Comparison of ENCODE assay signal across 7 cellular contexts in genomic region chr22:41401781-41402648, GRCh38. TPM values are rescaled to one million over a fixed set of nuclear protein-coding genes. Genes with fewer than 3 reads are reported as not detected.
A peak's percentile ranks its signal among the peaks of the same experiment; 100 is the strongest.
DNase-seq lines count a peak whose midpoint lies in the region; ATAC-seq and TF ChIP-seq lines count a peak whose summit lies in the region.

No MANE protein-coding gene starts in this region.

- no peak overlapping the region for H3K4me3 ChIP-seq in Jurkat, Clone E6-1 (ENCODE audit: low read length)
- H3K4me3 ChIP-seq in thyroid gland (replicated peaks in 1 of 3) (no peak overlapping the region), HAP-1 (no peak overlapping the region)

- no peaks in the 10 kb centered on the region for H3K27me3 ChIP-seq in thyroid gland
- no peaks in the 10 kb centered on the region for H3K27me3 ChIP-seq in HAP-1 (ENCODE audit: low read depth)

- intact Hi-C loops in thyroid gland (cut with DNase I), result loop anchor here (2.0 to 5.0 kb wide), 2 partner anchors 71 to 115 kb away; no protein-coding TSS in a partner anchor

- H3K4me1 ChIP-seq in thyroid gland (peaks cover 18 to 19% of the 10 kb centered on the region in 2 donors), HAP-1 (no peaks in the 10 kb centered on the region)

- CTCF ChIA-PET in activated CD4-positive, alpha-beta memory T cell treated with anti-CD3 and anti-CD28 coated beads, Interleukin-2, amount 10 ng/mL, durations not matched to agents 7 days and 5 days (lab: Charles Lee), result interaction anchor here (0.6 to 4.5 kb wide), 14 partner anchors 10 to 538 kb away, joined by 3 to 78 read pairs (median 10); partner anchors contain the start of genes ACO2, PHF5A and TOB2

- peaks cover 10% of the 10 kb centered on the region for H3K4me1 Mint-ChIP-seq in activated CD4-positive, alpha-beta memory T cell treated with anti-CD3 and anti-CD28 coated beads, Interleukin-2, amount 10 ng/mL, durations not matched to agents 7 days and 5 days

- ATAC-seq in HG03280 (IDR thresholded peaks at IDR 0.05; ENCODE audit: unreplicated experiment), result no peak

- no peaks in the 10 kb centered on the region for H3K9me3 Mint-ChIP-seq in activated CD4-positive, alpha-beta memory T cell treated with anti-CD3 and anti-CD28 coated beads, Interleukin-2, amount 10 ng/mL, durations not matched to agents 7 days and 5 days

- 37 to 43% methylated on average over 10 to 16 of the region's 16 CpGs for WGBS in thyroid gland, 2 donors

- TF ChIP-seq CTCF in thyroid gland (IDR thresholded peaks at IDR 0.05), result peak in 1 of 6 experiments; percentile 7

- no peak overlapping the region for H3K27ac Mint-ChIP-seq in activated CD4-positive, alpha-beta memory T cell treated with anti-CD3 and anti-CD28 coated beads, Interleukin-2, amount 10 ng/mL, durations not matched to agents 7 days and 5 days

- DNase-seq in Jurkat, Clone E6-1 (ENCODE audit: low read depth, low spot score), result peak; percentile 44
- peak in 50 of 51 donors; percentile 32 to 93 (median 78) for DNase-seq in hypothalamus (lab: John Stamatoyannopoulos, UW)
- DNase-seq in thyroid gland, result peak; percentile 97
- no peak for DNase-seq in HAP-1 (ENCODE audit: low spot score in 2 of 2)
- no peak for DNase-seq in activated CD4-positive, alpha-beta memory T cell treated with anti-CD3 and anti-CD28 coated beads, Interleukin-2, amount 10 ng/mL, durations not matched to agents 7 days and 5 days

- POLR2A ChIA-PET in activated CD4-positive, alpha-beta memory T cell treated with anti-CD3 and anti-CD28 coated beads, Interleukin-2, amount 10 ng/mL, durations not matched to agents 7 days and 5 days (lab: Charles Lee), result interaction anchor here (1.0 to 3.0 kb wide), 9 partner anchors 20 to 188 kb away, joined by 3 to 24 read pairs (median 4); partner anchors contain the start of genes ACO2, PHF5A, PMM1 and RANGAP1

- peak in 1 of 2 donors; percentile 51 for TF ChIP-seq POLR2A in thyroid gland (IDR thresholded peaks at IDR 0.05)

- H3K36me3 ChIP-seq in thyroid gland (peaks cover 9 to 13% of the 10 kb centered on the region in 2 donors), HAP-1 (replicated peaks) (no peaks in the 10 kb centered on the region)

- no peaks in the 10 kb centered on the region for H3K36me3 Mint-ChIP-seq in activated CD4-positive, alpha-beta memory T cell treated with anti-CD3 and anti-CD28 coated beads, Interleukin-2, amount 10 ng/mL, durations not matched to agents 7 days and 5 days (ENCODE audit: low read depth)

- in situ Hi-C loops in HAP-1 (cut with MboI; ENCODE audit: low sequenced_read_pairs), result loop anchor here (5.0 kb wide), 1 partner anchor 115 kb away; no protein-coding TSS in a partner anchor

- no peak overlapping the region for H3K4me3 Mint-ChIP-seq in activated CD4-positive, alpha-beta memory T cell treated with anti-CD3 and anti-CD28 coated beads, Interleukin-2, amount 10 ng/mL, durations not matched to agents 7 days and 5 days

- H3K9me3 ChIP-seq in thyroid gland, result no peaks in the 10 kb centered on the region
- H3K9me3 ChIP-seq in HAP-1, result no peaks in the 10 kb centered on the region

- H3K27ac ChIP-seq in angular gyrus (ENCODE audit: low read depth, low read length), result peak overlapping the region; percentile 96
- peak overlapping the region; percentile 77 to 84 (median 79) for H3K27ac ChIP-seq in thyroid gland

- H3K27me3 Mint-ChIP-seq in activated CD4-positive, alpha-beta memory T cell treated with anti-CD3 and anti-CD28 coated beads, Interleukin-2, amount 10 ng/mL, durations not matched to agents 7 days and 5 days, result no peaks in the 10 kb centered on the region

RNA-seq across cellular contexts. Expression of gene TEF, which starts 20.3 kb away (rescaled TPM):
- polyA plus RNA-seq in Jurkat, Clone E6-1 (2012; ENCODE audit: insufficient read depth, insufficient read length), result 6.2 TPM
- 10 to 100 TPM; 15.9 to 41.1 (median 22.9) TPM for total RNA-seq in thyroid gland
- total RNA-seq in activated CD4-positive, alpha-beta memory T cell treated with anti-CD3 and anti-CD28 coated beads, Interleukin-2, amount 10 ng/mL, durations not matched to agents 7 days and 5 days, result 1 to 10 TPM; 2.3 to 3.3 TPM

RNA-seq across cellular contexts. Expression of gene TOB2, which starts 44.6 kb away (rescaled TPM):
- 9.1 TPM for polyA plus RNA-seq in Jurkat, Clone E6-1 (2012; ENCODE audit: insufficient read depth, insufficient read length)
- total RNA-seq in thyroid gland, result 100 to 1,000 TPM in 3 of 4 donors, 10 to 100 TPM in 1; 66.5 to 130 (median 115) TPM
- 10 to 100 TPM; 38.7 to 41.2 TPM for total RNA-seq in activated CD4-positive, alpha-beta memory T cell treated with anti-CD3 and anti-CD28 coated beads, Interleukin-2, amount 10 ng/mL, durations not matched to agents 7 days and 5 days

Comparison
In these comparisons a context has a peak if more than half of its experiments do, and no peak if none do; other contexts are left out.
1. DNase-seq: peak in Jurkat, Clone E6-1 (single experiment), hypothalamus (50 of 51) and thyroid gland (2 of 2); none in HAP-1 (0 of 2) and activated CD4-positive, alpha-beta memory T cell treated with anti-CD3 and anti-CD28 coated beads, Interleukin-2, amount 10 ng/mL, durations not matched to agents 7 days and 5 days (single experiment).